ENCODE assay signal across 9 cellular contexts in genomic region chr19:11435833-11436313, GRCh38. TPM values are rescaled to one million over a fixed set of nuclear protein-coding genes. Genes with fewer than 3 reads are reported as not detected.
DNase-seq lines count a peak whose midpoint lies in the region; ATAC-seq and TF ChIP-seq lines count a peak whose summit lies in the region.
"Had no signal": no experiment of that assay in that cellular context is flagged by ENCODE, and none has a peak within 500 bp of the region (broad histone marks: within the 10 kb centered on the region; RNA-seq: fewer than 3 reads in every experiment).

No MANE protein-coding gene starts in this region.

- H3K4me3 ChIP-seq in WI38 (ENCODE audit: low read depth, low read length) (peak overlapping the region; percentile 96), foreskin fibroblast (ENCODE audit: low read depth in 1 of 2, low read length in 2 of 2) (peak overlapping the region; percentile 82 to 93), gastrocnemius medialis (peak overlapping the region; percentile 71 to 85 (median 78))

- peak overlapping the region; percentile 65 to 85 (median 76) for H3K27ac ChIP-seq in gastrocnemius medialis

- no peak for TF ChIP-seq CTCF in WI38 (IDR thresholded peaks at IDR 0.05; ENCODE audit: low read depth, low read length)
- TF ChIP-seq CTCF in foreskin fibroblast (IDR thresholded peaks at IDR 0.05; ENCODE audit: low read depth, low read length), result no peak
- TF ChIP-seq CTCF in gastrocnemius medialis (IDR thresholded peaks at IDR 0.05 in 4 of 5, conservative IDR thresholded peaks at IDR 0.05 in 1 of 5), result no peak

- in situ Hi-C loops in gastrocnemius medialis (cut with MboI; ENCODE audit: low sequenced_read_pairs in 4 of 4), result loop anchor here in 1 of 4 donors (5.0 kb wide), 1 partner anchor 59 kb away; no protein-coding TSS in a partner anchor

- peak in 1 of 2 donors; percentile 1 for ATAC-seq in gastrocnemius medialis
- ATAC-seq in GM21825 (IDR thresholded peaks at IDR 0.05; ENCODE audit: unreplicated experiment), result no peak

- no peaks in the 10 kb centered on the region for H3K27me3 ChIP-seq in gastrocnemius medialis

- peak; percentile 24 for DNase-seq in stimulated activated CD4-positive, alpha-beta T cell treated with anti-CD3 and anti-CD28 coated beads, Interleukin-1b, Interleukin-23, amount 100 ng/mL, for 48 hours
- DNase-seq in stimulated activated CD4-positive, alpha-beta T cell treated with anti-CD3 and anti-CD28 coated beads, Interleukin-4, amount 100 ng/mL, for 24 hours, result no peak
- DNase-seq in foreskin fibroblast (peak; percentile 32 to 65), gastrocnemius medialis (no peak), NCI-H1694 (lab: John Stamatoyannopoulos, UW) (no peak), T-helper 9 cell (no peak)

- TF ChIP-seq POLR2A in gastrocnemius medialis (IDR thresholded peaks at IDR 0.05), result no peak

- H3K36me3 ChIP-seq in gastrocnemius medialis, result peaks cover 0 to 40% of the 10 kb centered on the region in 2 donors

- no peaks in the 10 kb centered on the region for H3K9me3 ChIP-seq in gastrocnemius medialis

- peaks cover 14% of the 10 kb centered on the region in 2 donors for H3K4me1 ChIP-seq in gastrocnemius medialis

- intact Hi-C loops in gastrocnemius medialis (cut with DNase I; ENCODE audit: low total_unique reads), result loop anchor here (1.0 to 2.0 kb wide), 5 partner anchors 55 to 161 kb away; partner anchors contain the start of genes ECSIT, ELOF1, ZNF627 and ZNF653

RNA-seq across cellular contexts. Expression of gene PRKCSH, which starts 0.4 kb away (rescaled TPM):
- total RNA-seq in gastrocnemius medialis, result 10 to 100 TPM; 31.6 to 54.2 (median 50.6) TPM

RNA-seq across cellular contexts. Expression of gene ODAD3, which starts 1.0 kb away (rescaled TPM):
- not detected for total RNA-seq in gastrocnemius medialis

RNA-seq across cellular contexts. Expression of gene RGL3, which starts 16.8 kb away (rescaled TPM):
- total RNA-seq in gastrocnemius medialis, result 1 to 10 TPM in 2 of 4 donors, under 1 TPM in 2; 0.33 to 7.0 (median 1.3) TPM

RNA-seq across cellular contexts. Expression of gene ELAVL3, which starts 45.0 kb away (rescaled TPM):
- total RNA-seq in gastrocnemius medialis, result not detected
- total RNA-seq: myocyte had no signal

RNA-seq across cellular contexts. Expression of gene EPOR, which starts 51.8 kb away (rescaled TPM):
- 1 to 10 TPM; 1.3 to 6.0 (median 2.2) TPM for total RNA-seq in gastrocnemius medialis

Comparison
In these comparisons a context has a peak if more than half of its experiments do, and no peak if none do; other contexts are left out.
1. DNase-seq: peak in stimulated activated CD4-positive, alpha-beta T cell treated with anti-CD3 and anti-CD28 coated beads, Interleukin-1b, Interleukin-23, amount 100 ng/mL, for 48 hours (single experiment) and foreskin fibroblast (2 of 2); none in stimulated activated CD4-positive, alpha-beta T cell treated with anti-CD3 and anti-CD28 coated beads, Interleukin-4, amount 100 ng/mL, for 24 hours (single experiment), gastrocnemius medialis (0 of 2), NCI-H1694 (single experiment) and T-helper 9 cell (single experiment).
2. Peak in every context shown above with its lines, with median percentiles within 50 percentile points of each other: H3K4me3 ChIP-seq.